30 cellular contexts compared by ENCODE assay signal in the genomic region with DNA sequence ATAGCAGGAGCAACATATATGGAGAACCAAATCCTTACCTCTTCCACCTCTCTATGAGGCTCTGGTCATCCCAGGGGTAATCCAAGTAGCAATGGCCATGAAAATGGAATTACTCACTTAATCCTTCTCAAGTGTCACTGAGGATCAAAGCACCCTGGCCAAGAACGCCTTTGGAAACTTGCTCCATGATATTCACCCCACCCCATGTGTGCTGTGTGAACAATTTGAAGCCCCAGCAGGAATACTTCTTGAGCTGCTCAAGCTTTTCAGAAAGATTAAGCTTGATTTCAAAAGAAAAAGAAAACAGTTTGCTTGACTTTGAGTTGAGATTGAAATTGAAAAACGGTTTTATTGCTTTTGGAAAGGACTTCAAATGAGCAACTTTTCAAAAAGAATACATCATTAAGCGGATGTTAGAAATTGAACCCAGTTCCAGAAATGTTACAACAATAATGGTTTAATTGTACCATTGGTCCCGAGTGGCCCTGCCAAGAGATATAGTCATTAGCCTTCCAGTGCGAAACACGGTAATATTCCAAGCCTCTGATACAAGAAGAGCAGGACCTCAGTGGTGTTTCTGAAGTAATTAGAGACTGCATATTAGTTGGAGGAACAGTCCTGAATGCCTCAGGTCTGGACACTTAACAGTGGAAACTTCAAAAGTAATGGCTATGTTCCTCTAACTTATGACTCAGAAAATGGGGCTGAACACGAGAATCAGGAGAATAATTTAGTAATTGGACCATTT.
"Had no signal": no experiment of that assay in that cellular context is flagged by ENCODE, and none has a peak within 500 bp of the region (broad histone marks: within the 10 kb centered on the region; RNA-seq: fewer than 3 reads in every experiment).

No MANE protein-coding gene starts in this region.

- H3K4me3 ChIP-seq: neural progenitor cell, ovary, prostate gland, right lobe of liver, skin epidermis, smooth muscle cell, spleen, suprapubic skin, testis, tibial artery, transverse colon, upper lobe of right lung, uterus had no signal

- ATAC-seq: naive thymus-derived CD4-positive, alpha-beta T cell; natural killer cell; right cardiac atrium; right lobe of liver; stimulated activated memory B cell treated with anti-CD40 and anti-IgM and Interleukin-4, amounts not matched to agents 10 μg/mL and 1 μg/mL and 100 μg/mL, for 72 hours; stimulated activated naive CD8-positive, alpha-beta T cell treated with anti-CD3 and anti-CD28 coated beads, Interleukin-15, amount 100 ng/mL, for 72 hours; stimulated activated naive CD8-positive, alpha-beta T cell treated with anti-CD3 and anti-CD28 coated beads, Interleukin-15, Interleukin-2, amounts not matched to agents 100 U/mL and 50 U/mL, for 24 hours; upper lobe of right lung had no signal

- DNase-seq: naive thymus-derived CD4-positive, alpha-beta T cell; natural killer cell; occipital lobe; ovary; posterior cingulate gyrus; retina; right lobe of liver; spleen; stimulated activated CD4-positive, alpha-beta T cell treated with anti-CD3 and anti-CD28 coated beads, Interleukin-12 subunit alpha, Interleukin-12 subunit beta, amount 100 ng/mL, for 4 hours; stimulated activated CD4-positive, alpha-beta T cell treated with anti-CD3 and anti-CD28 coated beads, Interleukin-1b, Interleukin-23, amount 100 ng/mL, for 48 hours; stimulated activated CD4-positive, alpha-beta T cell treated with anti-CD3 and anti-CD28 coated beads, Interleukin-4, amount 100 ng/mL, for 1 hour; stimulated activated CD4-positive, alpha-beta T cell treated with anti-CD3 and anti-CD28 coated beads, Interleukin-4, amount 100 ng/mL, for 4 hours; stimulated activated CD8-positive, alpha-beta memory T cell treated with anti-CD3 and anti-CD28 coated beads, Interleukin-4, amount 100 ng/mL, for 48 hours; stimulated activated naive CD4-positive, alpha-beta T cell; stimulated activated naive CD8-positive, alpha-beta T cell treated with anti-CD3 and anti-CD28 coated beads, Interleukin-15, amount 100 ng/mL, for 72 hours; stimulated activated naive CD8-positive, alpha-beta T cell treated with anti-CD3 and anti-CD28 coated beads, Interleukin-15, Interleukin-2, amounts not matched to agents 100 U/mL and 50 U/mL, for 24 hours; substantia nigra; testis; tibial artery; transverse colon; upper lobe of right lung; uterus had no signal

- H3K9me3 ChIP-seq: ovary, prostate gland, right lobe of liver, suprapubic skin, testis, tibial artery, transverse colon, upper lobe of right lung, uterus had no signal

- H3K4me1 ChIP-seq: parathyroid adenoma, prostate gland, right lobe of liver, spleen, suprapubic skin, testis, tibial artery, transverse colon, upper lobe of right lung, uterus had no signal

- H3K36me3 ChIP-seq: neural progenitor cell, ovary, prostate gland, right lobe of liver, spleen, suprapubic skin, tibial artery, transverse colon, upper lobe of right lung, uterus had no signal

- H3K27me3 ChIP-seq: neural progenitor cell, ovary, right lobe of liver, spleen, suprapubic skin, testis, tibial artery, transverse colon, upper lobe of right lung, uterus had no signal

- H3K27ac ChIP-seq: neural progenitor cell, ovary, parathyroid adenoma, prostate gland, right lobe of liver, skin epidermis, spleen, suprapubic skin, testis, tibial artery, transverse colon, upper lobe of right lung, uterus had no signal
